Comparison of ENCODE assay signal across 31 cellular contexts in genomic region chr7:69187824-69188335, GRCh38.
"Had no signal": no experiment of that assay in that cellular context is flagged by ENCODE, and none has a peak within 500 bp of the region (broad histone marks: within the 10 kb centered on the region; RNA-seq: fewer than 3 reads in every experiment).

No MANE protein-coding gene starts in this region.

- H3K4me3 Mint-ChIP-seq: activated CD4-positive, alpha-beta memory T cell treated with anti-CD3 and anti-CD28 coated beads for 36 hours; activated CD4-positive, alpha-beta T cell treated with anti-CD3 and anti-CD28 coated beads, Interleukin-2, amount 10 ng/mL, durations not matched to agents 24 days and 14 days; activated naive CD4-positive, alpha-beta T cell treated with anti-CD3 and anti-CD28 coated beads, Interleukin-2, amount 10 ng/mL, durations not matched to agents 7 days and 5 days; activated naive CD8-positive, alpha-beta T cell treated with anti-CD3 and anti-CD28 coated beads, Interleukin-2, amount 10 ng/mL, durations not matched to agents 7 days and 5 days; brain; naive thymus-derived CD4-positive, alpha-beta T cell; neural crest cell had no signal

- FAIRE-seq: kidney, pancreas had no signal

- H3K27ac ChIP-seq: ascending aorta, cardiac muscle cell, coronary artery, dorsolateral prefrontal cortex, gastrocnemius medialis, pancreas, psoas muscle, spleen, testis, vagina had no signal

- H3K4me1 ChIP-seq: ascending aorta, gastrocnemius medialis, pancreas, testis had no signal

- H3K27me3 Mint-ChIP-seq: activated CD4-positive, alpha-beta memory T cell treated with anti-CD3 and anti-CD28 coated beads for 36 hours; activated CD4-positive, alpha-beta T cell treated with anti-CD3 and anti-CD28 coated beads, Interleukin-2, amount 10 ng/mL, durations not matched to agents 24 days and 14 days; activated naive CD4-positive, alpha-beta T cell treated with anti-CD3 and anti-CD28 coated beads, Interleukin-2, amount 10 ng/mL, durations not matched to agents 7 days and 5 days; activated naive CD8-positive, alpha-beta T cell treated with anti-CD3 and anti-CD28 coated beads, Interleukin-2, amount 10 ng/mL, durations not matched to agents 7 days and 5 days; naive thymus-derived CD4-positive, alpha-beta T cell had no signal

- H3K27ac Mint-ChIP-seq: activated CD4-positive, alpha-beta memory T cell treated with anti-CD3 and anti-CD28 coated beads for 36 hours; activated CD4-positive, alpha-beta T cell treated with anti-CD3 and anti-CD28 coated beads, Interleukin-2, amount 10 ng/mL, durations not matched to agents 24 days and 14 days; activated naive CD4-positive, alpha-beta T cell treated with anti-CD3 and anti-CD28 coated beads, Interleukin-2, amount 10 ng/mL, durations not matched to agents 7 days and 5 days; activated naive CD8-positive, alpha-beta T cell treated with anti-CD3 and anti-CD28 coated beads, Interleukin-2, amount 10 ng/mL, durations not matched to agents 7 days and 5 days; brain; naive thymus-derived CD4-positive, alpha-beta T cell had no signal

- H3K36me3 Mint-ChIP-seq: activated CD4-positive, alpha-beta memory T cell treated with anti-CD3 and anti-CD28 coated beads for 36 hours; activated naive CD4-positive, alpha-beta T cell treated with anti-CD3 and anti-CD28 coated beads, Interleukin-2, amount 10 ng/mL, durations not matched to agents 7 days and 5 days; activated naive CD8-positive, alpha-beta T cell treated with anti-CD3 and anti-CD28 coated beads, Interleukin-2, amount 10 ng/mL, durations not matched to agents 7 days and 5 days; brain had no signal

- DNase-seq: activated CD4-positive, alpha-beta memory T cell treated with anti-CD3 and anti-CD28 coated beads for 36 hours; activated CD4-positive, alpha-beta T cell treated with anti-CD3 and anti-CD28 coated beads, Interleukin-2, amount 10 ng/mL, durations not matched to agents 24 days and 14 days; activated CD8-positive, alpha-beta memory T cell treated with anti-CD3 and anti-CD28 coated beads, Interleukin-2, amount 50 U/mL, for 4 hours; activated gamma-delta T cell; activated naive CD4-positive, alpha-beta T cell treated with anti-CD3 and anti-CD28 coated beads, Interleukin-2, amount 10 ng/mL, durations not matched to agents 7 days and 5 days; activated naive CD8-positive, alpha-beta T cell treated with anti-CD3 and anti-CD28 coated beads, Interleukin-2, amount 10 ng/mL, durations not matched to agents 7 days and 5 days; activated T-cell treated with anti-CD3 and anti-CD28 coated beads, Interleukin-2, amount 50 U/mL, for 1 hour; cerebellar nuclear complex; dorsolateral prefrontal cortex; effector memory CD4-positive, alpha-beta T cell; erythroblast; gastrocnemius medialis; glutamatergic neuron; kidney; left colon; mammary epithelial cell; naive thymus-derived CD4-positive, alpha-beta T cell; nucleus accumbens; pancreas; psoas muscle; right cardiac atrium; spleen; stimulated activated CD4-positive, alpha-beta T cell treated with anti-CD3 and anti-CD28 coated beads, Interleukin-4, amount 100 ng/mL, for 1 hour; stimulated activated naive CD8-positive, alpha-beta T cell treated with anti-CD3 and anti-CD28 coated beads, Interleukin-15, Interleukin-2, amounts not matched to agents 100 U/mL and 50 U/mL, for 24 hours; testis had no signal

- H3K4me3 ChIP-seq: ascending aorta, cardiac muscle cell, coronary artery, dorsolateral prefrontal cortex, gastrocnemius medialis, pancreas, psoas muscle, spleen, testis, vagina had no signal

- H3K27me3 ChIP-seq: ascending aorta, cardiac muscle cell, gastrocnemius medialis, pancreas, spleen, testis, vagina had no signal

- H3K4me1 Mint-ChIP-seq: activated CD4-positive, alpha-beta T cell treated with anti-CD3 and anti-CD28 coated beads, Interleukin-2, amount 10 ng/mL, durations not matched to agents 24 days and 14 days; activated naive CD8-positive, alpha-beta T cell treated with anti-CD3 and anti-CD28 coated beads, Interleukin-2, amount 10 ng/mL, durations not matched to agents 7 days and 5 days had no signal

- ATAC-seq: gastrocnemius medialis; left colon; naive thymus-derived CD4-positive, alpha-beta T cell; pancreas; psoas muscle; right cardiac atrium; stimulated activated naive CD8-positive, alpha-beta T cell treated with anti-CD3 and anti-CD28 coated beads, Interleukin-15, Interleukin-2, amounts not matched to agents 100 U/mL and 50 U/mL, for 24 hours had no signal

- H3K36me3 ChIP-seq: ascending aorta, cardiac muscle cell, gastrocnemius medialis, pancreas, spleen, vagina had no signal
